In the genomic region with DNA sequence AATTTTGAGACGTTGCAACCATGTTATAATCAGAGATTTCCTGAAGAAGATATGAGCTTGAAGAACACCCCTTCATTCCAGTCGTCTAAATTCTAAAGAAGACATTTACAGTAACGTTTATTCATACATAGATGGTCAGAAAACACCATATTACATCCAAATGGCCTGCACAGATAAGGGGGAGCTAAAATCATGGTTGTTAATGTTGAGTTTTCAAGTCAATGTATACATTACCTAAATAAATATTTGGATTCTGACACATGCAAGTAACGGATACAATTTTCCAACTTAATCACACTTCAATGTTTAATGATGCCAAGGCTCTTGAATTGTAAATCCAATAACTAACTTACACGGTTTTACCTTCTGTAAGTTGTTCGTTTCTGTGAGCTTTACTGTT, we compare ENCODE assay signal across 22 cellular contexts.
"Had no signal": no experiment of that assay in that cellular context is flagged by ENCODE, and none has a peak within 500 bp of the region (broad histone marks: within the 10 kb centered on the region; RNA-seq: fewer than 3 reads in every experiment).

No MANE protein-coding gene starts in this region.

- ATAC-seq: HepG2, Right ventricle myocardium inferior, SK-N-SH treated with all-trans-retinoic acid at 6 μM for 48 hours had no signal

- H3K27me3 ChIP-seq: MG63, Peyer's patch, SJCRH30 had no signal

- H3K27ac ChIP-seq: Peyer's patch, SJCRH30 had no signal

- H3K4me1 ChIP-seq: Peyer's patch, SJCRH30 had no signal

- FAIRE-seq: HepG2 had no signal

- H3K36me3 ChIP-seq: MG63, Peyer's patch, SJCRH30 had no signal

- H3K9me3 ChIP-seq: MG63, Peyer's patch, SJCRH30 had no signal

- H3K4me3 ChIP-seq: MG63, Peyer's patch, SJCRH30 had no signal

- DNase-seq: IMR-90, Karpas-422, KG1, MG63, NCI-H1092, NCI-H1105 treated with DMSO at 0.1 percent for 48 hours, NCI-H1417 treated with DMSO at 0.1 percent for 48 hours, NCI-H146, NCI-H1694 treated with DMSO at 0.1 percent for 48 hours, NCI-H1930, NCI-H2081, NCI-H2107, NCI-H2227 treated with DMSO at 0.1 percent for 48 hours, NCI-H446 treated with DMSO at 0.1 percent for 48 hours, NCI-H524 treated with DMSO at 0.1 percent for 48 hours, NCI-H774, Peyer's patch, SHP77 treated with DMSO at 0.1 percent for 48 hours, SJCRH30 had no signal
